6 cellular contexts compared by ENCODE assay signal in the genomic region with DNA sequence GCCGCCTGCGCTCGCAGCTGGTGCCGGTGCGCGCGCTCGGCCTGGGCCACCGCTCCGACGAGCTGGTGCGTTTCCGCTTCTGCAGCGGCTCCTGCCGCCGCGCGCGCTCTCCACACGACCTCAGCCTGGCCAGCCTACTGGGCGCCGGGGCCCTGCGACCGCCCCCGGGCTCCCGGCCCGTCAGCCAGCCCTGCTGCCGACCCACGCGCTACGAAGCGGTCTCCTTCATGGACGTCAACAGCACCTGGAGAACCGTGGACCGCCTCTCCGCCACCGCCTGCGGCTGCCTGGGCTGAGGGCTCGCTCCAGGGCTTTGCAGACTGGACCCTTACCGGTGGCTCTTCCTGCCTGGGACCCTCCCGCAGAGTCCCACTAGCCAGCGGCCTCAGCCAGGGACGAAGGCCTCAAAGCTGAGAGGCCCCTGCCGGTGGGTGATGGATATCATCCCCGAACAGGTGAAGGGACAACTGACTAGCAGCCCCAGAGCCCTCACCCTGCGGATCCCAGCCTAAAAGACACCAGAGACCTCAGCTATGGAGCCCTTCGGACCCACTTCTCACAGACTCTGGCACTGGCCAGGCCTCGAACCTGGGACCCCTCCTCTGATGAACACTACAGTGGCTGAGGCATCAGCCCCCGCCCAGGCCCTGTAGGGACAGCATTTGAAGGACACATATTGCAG. TPM values are rescaled to one million over a fixed set of nuclear protein-coding genes. Genes with fewer than 3 reads are reported as not detected.
A peak's percentile ranks its signal among the peaks of the same experiment; 100 is the strongest.
DNase-seq lines count a peak whose midpoint lies in the region; ATAC-seq and TF ChIP-seq lines count a peak whose summit lies in the region.

No MANE protein-coding gene starts in this region.

- DNase-seq in GM23248 (peak; percentile 69), left lung (peak in 1 of 2 donors; percentile 83), LoVo (ENCODE audit: low spot score) (no peak)
- DNase-seq in activated T-helper 1 cell treated with anti-CD3 and anti-CD28 coated beads, Interleukin-12 subunit alpha, Interleukin-12 subunit beta, Interleukin-2, Interleukin-4 antibody, amounts not matched to agents 30 ng/mL and 10 ng/mL and 1 ng/mL, durations not matched to agents 14 hours and 24 hours and 36 hours (ENCODE audit: low spot score) = no peak

- peaks cover 9% of the 10 kb centered on the region for H3K36me3 Mint-ChIP-seq in activated T-helper 1 cell treated with anti-CD3 and anti-CD28 coated beads, Interleukin-12 subunit alpha, Interleukin-12 subunit beta, Interleukin-2, Interleukin-4 antibody, amounts not matched to agents 30 ng/mL and 10 ng/mL and 1 ng/mL, durations not matched to agents 14 hours and 24 hours and 36 hours (ENCODE audit: low read depth)

- H3K36me3 ChIP-seq in GM23248 (ENCODE audit: low read depth) (no peaks in the 10 kb centered on the region), left lung (no peaks in the 10 kb centered on the region)

- peak overlapping the region; percentile 59 for H3K4me2 ChIP-seq in GM23248 (ENCODE audit: unreplicated experiment)

- H2AFZ ChIP-seq in GM23248 = no peak overlapping the region

- H4K20me1 ChIP-seq in GM23248 (ENCODE audit: insufficient read depth) = no peaks in the 10 kb centered on the region

- 37 to 43% methylated on average over 25 to 26 of the region's 49 CpGs for WGBS in GM23248 (ENCODE audit: low coverage in 1 of 2, low lambda C conversion rate in 2 of 2, missing lambda C conversion rate in 2 of 2), 2 experiments

- in situ Hi-C loops in GM23248 (cut with MboI) = loop anchor here (25.0 kb wide), 2 partner anchors 399 to 699 kb away; a partner anchor contains a TSS

- H3K27ac Mint-ChIP-seq in activated T-helper 1 cell treated with anti-CD3 and anti-CD28 coated beads, Interleukin-12 subunit alpha, Interleukin-12 subunit beta, Interleukin-2, Interleukin-4 antibody, amounts not matched to agents 30 ng/mL and 10 ng/mL and 1 ng/mL, durations not matched to agents 14 hours and 24 hours and 36 hours = no peak overlapping the region

- H3K4me3 ChIP-seq in GM23248 (no peak overlapping the region), left lung (peak overlapping the region; percentile 15 to 36)

- H3K4me1 ChIP-seq in GM23248 (ENCODE audit: insufficient read depth) (peaks cover 14% of the 10 kb centered on the region), left lung (peaks cover 8 to 39% of the 10 kb centered on the region in 2 donors)

- H3K27ac ChIP-seq in GM23248 = no peak overlapping the region
- H3K27ac ChIP-seq in left lung = no peak overlapping the region

- H3K9me3 ChIP-seq in GM23248 (ENCODE audit: low read depth) (no peaks in the 10 kb centered on the region), left lung (no peaks in the 10 kb centered on the region)

- H3K4me3 Mint-ChIP-seq in activated T-helper 1 cell treated with anti-CD3 and anti-CD28 coated beads, Interleukin-12 subunit alpha, Interleukin-12 subunit beta, Interleukin-2, Interleukin-4 antibody, amounts not matched to agents 30 ng/mL and 10 ng/mL and 1 ng/mL, durations not matched to agents 14 hours and 24 hours and 36 hours = peak overlapping the region; percentile 57

- no peak for TF ChIP-seq CTCF in left lung (IDR thresholded peaks at IDR 0.05)

- H3K79me2 ChIP-seq in GM23248 (ENCODE audit: insufficient read depth) = no peaks in the 10 kb centered on the region

- H3K4me1 Mint-ChIP-seq in activated T-helper 1 cell treated with anti-CD3 and anti-CD28 coated beads, Interleukin-12 subunit alpha, Interleukin-12 subunit beta, Interleukin-2, Interleukin-4 antibody, amounts not matched to agents 30 ng/mL and 10 ng/mL and 1 ng/mL, durations not matched to agents 14 hours and 24 hours and 36 hours (ENCODE audit: low read depth) = peaks cover 15% of the 10 kb centered on the region

- H3K9me3 Mint-ChIP-seq in activated T-helper 1 cell treated with anti-CD3 and anti-CD28 coated beads, Interleukin-12 subunit alpha, Interleukin-12 subunit beta, Interleukin-2, Interleukin-4 antibody, amounts not matched to agents 30 ng/mL and 10 ng/mL and 1 ng/mL, durations not matched to agents 14 hours and 24 hours and 36 hours = no peaks in the 10 kb centered on the region

- peaks cover 14% of the 10 kb centered on the region for H3K27me3 Mint-ChIP-seq in activated T-helper 1 cell treated with anti-CD3 and anti-CD28 coated beads, Interleukin-12 subunit alpha, Interleukin-12 subunit beta, Interleukin-2, Interleukin-4 antibody, amounts not matched to agents 30 ng/mL and 10 ng/mL and 1 ng/mL, durations not matched to agents 14 hours and 24 hours and 36 hours (ENCODE audit: insufficient read depth)

- H3K9me2 ChIP-seq in GM23248 (ENCODE audit: insufficient read depth) = no peaks in the 10 kb centered on the region

- ATAC-seq in left lung (peak; percentile 9), HG02642 (IDR thresholded peaks at IDR 0.05; ENCODE audit: poor library complexity, unreplicated experiment) (no peak), HG02610 (IDR thresholded peaks at IDR 0.05; ENCODE audit: unreplicated experiment) (no peak)

- no peaks in the 10 kb centered on the region; the same call in 1 of the 2 replicates for H3F3A ChIP-seq in GM23248 (ENCODE audit: insufficient read depth)

- H3K27me3 ChIP-seq in GM23248 (replicated peaks; ENCODE audit: insufficient read depth) (no peaks in the 10 kb centered on the region), left lung (peaks cover 0 to 45% of the 10 kb centered on the region in 2 donors)

- no peak overlapping the region for H3K9ac ChIP-seq in GM23248

- intact Hi-C loops in activated T-helper 1 cell treated with anti-CD3 and anti-CD28 coated beads, Interleukin-12 subunit alpha, Interleukin-12 subunit beta, Interleukin-2, Interleukin-4 antibody, amounts not matched to agents 30 ng/mL and 10 ng/mL and 1 ng/mL, durations not matched to agents 14 hours and 24 hours and 36 hours (cut with micrococcal nuclease) = no loop called here
- intact Hi-C loops in left lung (cut with DNase I) = loop anchor here in 1 of 2 donors (10.0 kb wide), 1 partner anchor 172 kb away; no protein-coding TSS in a partner anchor

RNA-seq across cellular contexts. Expression of a gene that starts 3.0 kb away (rescaled TPM):
- total RNA-seq in GM23248 (2014; rRNA removed; shearing (Covaris generic)) = 0.11 TPM in 1 of 2 replicates, not detected in the other
- not detected in 2 replicates for polyA plus RNA-seq in GM23248 (2016; fragmentation: Nextera tagmentation; extraction: Ambion mirVana)
- 0.24 and 0.88 TPM in 2 replicates for total RNA-seq in activated T-helper 1 cell treated with anti-CD3 and anti-CD28 coated beads, Interleukin-12 subunit alpha, Interleukin-12 subunit beta, Interleukin-2, Interleukin-4 antibody, amounts not matched to agents 30 ng/mL and 10 ng/mL and 1 ng/mL, durations not matched to agents 14 hours and 24 hours and 36 hours
- total RNA-seq in left lung = 1 to 10 TPM; 1.8 to 2.3 TPM

RNA-seq across cellular contexts. Expression of a gene that starts 10.1 kb away (rescaled TPM):
- 29.4 and 35.8 TPM in 2 replicates for total RNA-seq in GM23248 (2014; rRNA removed; shearing (Covaris generic))
- 17.1 and 21.0 TPM in 2 replicates for polyA plus RNA-seq in GM23248 (2016; fragmentation: Nextera tagmentation; extraction: Ambion mirVana)
- 28.6 and 33.9 TPM in 2 replicates for total RNA-seq in activated T-helper 1 cell treated with anti-CD3 and anti-CD28 coated beads, Interleukin-12 subunit alpha, Interleukin-12 subunit beta, Interleukin-2, Interleukin-4 antibody, amounts not matched to agents 30 ng/mL and 10 ng/mL and 1 ng/mL, durations not matched to agents 14 hours and 24 hours and 36 hours
- total RNA-seq in left lung = 10 to 100 TPM; 26.8 to 33.4 TPM

RNA-seq across cellular contexts. Expression of a gene that starts 33.2 kb away (rescaled TPM):
- total RNA-seq in GM23248 (2014; rRNA removed; shearing (Covaris generic)) = 42.9 and 51.1 TPM in 2 replicates
- 16.7 and 21.0 TPM in 2 replicates for polyA plus RNA-seq in GM23248 (2016; fragmentation: Nextera tagmentation; extraction: Ambion mirVana)
- total RNA-seq in activated T-helper 1 cell treated with anti-CD3 and anti-CD28 coated beads, Interleukin-12 subunit alpha, Interleukin-12 subunit beta, Interleukin-2, Interleukin-4 antibody, amounts not matched to agents 30 ng/mL and 10 ng/mL and 1 ng/mL, durations not matched to agents 14 hours and 24 hours and 36 hours = 73.8 and 74.8 TPM in 2 replicates
- total RNA-seq in left lung = 10 to 100 TPM; 13.5 to 23.4 TPM

RNA-seq across cellular contexts. Expression of a gene that starts 38.1 kb away (rescaled TPM):
- total RNA-seq in GM23248 (2014; rRNA removed; shearing (Covaris generic)) = 122 and 140 TPM in 2 replicates
- 174 and 177 TPM in 2 replicates for polyA plus RNA-seq in GM23248 (2016; fragmentation: Nextera tagmentation; extraction: Ambion mirVana)
- total RNA-seq in activated T-helper 1 cell treated with anti-CD3 and anti-CD28 coated beads, Interleukin-12 subunit alpha, Interleukin-12 subunit beta, Interleukin-2, Interleukin-4 antibody, amounts not matched to agents 30 ng/mL and 10 ng/mL and 1 ng/mL, durations not matched to agents 14 hours and 24 hours and 36 hours = 187 and 195 TPM in 2 replicates
- 100 to 1,000 TPM; 176 to 239 TPM for total RNA-seq in left lung

RNA-seq across cellular contexts. Expression of a gene that starts 42.4 kb away (rescaled TPM):
- total RNA-seq in GM23248 (2014; rRNA removed; shearing (Covaris generic)) = 123 and 221 TPM in 2 replicates
- polyA plus RNA-seq in GM23248 (2016; fragmentation: Nextera tagmentation; extraction: Ambion mirVana) = 27.3 and 28.9 TPM in 2 replicates
- 51.2 and 51.3 TPM in 2 replicates for total RNA-seq in activated T-helper 1 cell treated with anti-CD3 and anti-CD28 coated beads, Interleukin-12 subunit alpha, Interleukin-12 subunit beta, Interleukin-2, Interleukin-4 antibody, amounts not matched to agents 30 ng/mL and 10 ng/mL and 1 ng/mL, durations not matched to agents 14 hours and 24 hours and 36 hours
- 10 to 100 TPM; 39.1 to 50.1 TPM for total RNA-seq in left lung
